In the genomic region with DNA sequence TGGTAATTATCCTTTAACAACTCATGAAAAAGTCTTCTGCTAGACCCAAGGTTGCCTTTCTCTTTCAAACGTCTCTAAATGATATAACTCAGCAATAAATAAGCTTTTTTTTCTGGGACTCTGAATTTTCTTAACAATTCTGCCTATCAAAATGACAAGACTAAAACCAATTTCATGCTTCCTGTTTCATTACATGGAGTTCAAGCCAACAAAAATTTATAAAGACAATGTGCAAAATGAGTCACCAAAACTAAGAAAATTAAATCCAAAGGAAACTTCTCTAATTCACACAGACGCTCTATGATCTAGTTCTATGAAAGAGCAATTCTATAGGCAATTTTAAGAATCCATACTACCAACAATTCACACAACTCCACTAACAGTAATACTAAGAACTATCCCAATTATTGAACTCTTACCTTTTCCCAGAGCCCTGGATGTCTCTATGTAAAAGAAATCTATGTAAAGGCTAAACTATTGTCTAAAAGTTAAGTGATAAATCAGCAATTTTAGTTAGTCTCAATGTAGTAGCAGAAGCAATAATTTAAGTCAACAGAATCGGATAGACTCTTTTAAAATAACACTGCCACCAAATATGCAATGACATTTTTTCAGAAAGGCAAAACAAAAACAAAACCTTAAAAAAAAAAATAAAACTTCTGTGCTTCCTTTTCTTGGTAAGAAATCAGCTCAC, we compare ENCODE assay signal across 1 cellular context.
TF ChIP-seq lines count a peak whose summit lies in the region.

No MANE protein-coding gene starts in this region.

TF ChIP-seq in HepG2, 621 proteins besides CTCF, POLR2A, EP300 and RAD21:
- TF ChIP-seq ZNF552 (CRISPR knock-in tag; IDR thresholded peaks at IDR 0.05; ENCODE audit: borderline replicate concordance), result no peak
- TF ChIP-seq IKZF1 (IDR thresholded peaks at IDR 0.05), result no peak
- TF ChIP-seq SNRNP70 (IDR thresholded peaks at IDR 0.05; ENCODE audit: low read depth, low read length), result no peak
- TF ChIP-seq KDM3A (CRISPR knock-in tag; IDR thresholded peaks at IDR 0.05; ENCODE audit: low read depth), result no peak
- TF ChIP-seq MAFF (IDR thresholded peaks at IDR 0.05; ENCODE audit: low read depth, low read length), result 0 out of 2 replicates have a peak, but pooled peaks have one; percentile 2
- no peak for TF ChIP-seq ZNF562 (CRISPR knock-in tag; IDR thresholded peaks at IDR 0.05; ENCODE audit: borderline replicate concordance)
- no peak for TF ChIP-seq SUZ12 (IDR thresholded peaks at IDR 0.05; ENCODE audit: low read depth, low read length)
- TF ChIP-seq ZNF777 (CRISPR knock-in tag; IDR thresholded peaks at IDR 0.05), result no peak
- no peak for TF ChIP-seq PHB2 (IDR thresholded peaks at IDR 0.05; ENCODE audit: partially characterized antibody)
- TF ChIP-seq ZNF850 (CRISPR knock-in tag; conservative IDR thresholded peaks at IDR 0.05), result no peak
- peak; percentile 13 to 46; a peak in 2 of 4 replicates for TF ChIP-seq MAFK (conservative IDR thresholded peaks at IDR 0.05 in 1 of 2, IDR thresholded peaks at IDR 0.05 in 1 of 2; ENCODE audit: low read length in 2 of 2)
- no peak for TF ChIP-seq ZNF558 (CRISPR knock-in tag; IDR thresholded peaks at IDR 0.05; ENCODE audit: borderline replicate concordance)
